ENCODE assay signal across 8 cellular contexts in genomic region chr10:23994459-23995046, GRCh38.
DNase-seq lines count a peak whose midpoint lies in the region; ATAC-seq and TF ChIP-seq lines count a peak whose summit lies in the region.
"Had no signal": no experiment of that assay in that cellular context is flagged by ENCODE, and none has a peak within 500 bp of the region (broad histone marks: within the 10 kb centered on the region; RNA-seq: fewer than 3 reads in every experiment).

No MANE protein-coding gene starts in this region.

- intact Hi-C loops in activated CD4-positive, alpha-beta memory T cell treated with anti-CD3 and anti-CD28 coated beads for 36 hours (cut with micrococcal nuclease): loop anchor here (1.0 kb wide), 3 partner anchors 203 to 525 kb away; no protein-coding TSS in a partner anchor
- intact Hi-C loops in head of caudate nucleus (cut with DNase I): loop anchor here (10.0 kb wide), 1 partner anchor 200 kb away; no protein-coding TSS in a partner anchor

- no peaks in the 10 kb centered on the region for H3K36me3 Mint-ChIP-seq in activated CD4-positive, alpha-beta memory T cell treated with anti-CD3 and anti-CD28 coated beads for 36 hours
- H3K36me3 Mint-ChIP-seq: stimulated activated effector memory CD8-positive, alpha-beta T cell treated with anti-CD3 and anti-CD28 coated beads, Interleukin-12 subunit alpha, Interleukin-12 subunit beta, amount 100 ng/mL, for 72 hours had no signal

- CTCF ChIA-PET in activated CD4-positive, alpha-beta memory T cell treated with anti-CD3 and anti-CD28 coated beads for 36 hours (lab: Charles Lee): interaction anchor here (0.6 to 3.3 kb wide), 16 partner anchors 9 to 725 kb away, joined by 3 to 22 read pairs (median 3); no protein-coding TSS in a partner anchor

- DNase-seq in EL (peak; percentile 38), LHCN-M2 (ENCODE audit: low read depth) (peak; percentile 13), head of caudate nucleus (peak in 40 of 42 donors; percentile 6 to 85 (median 60)), retinal pigment epithelial cell (ENCODE audit: low read depth) (no peak), cortex of kidney (lab: John Stamatoyannopoulos, UW) (no peak)
- DNase-seq in activated CD4-positive, alpha-beta memory T cell treated with anti-CD3 and anti-CD28 coated beads for 36 hours: peak; percentile 43

- H3K4me3 Mint-ChIP-seq in activated CD4-positive, alpha-beta memory T cell treated with anti-CD3 and anti-CD28 coated beads for 36 hours: no peak overlapping the region
- H3K4me3 Mint-ChIP-seq: stimulated activated effector memory CD8-positive, alpha-beta T cell treated with anti-CD3 and anti-CD28 coated beads, Interleukin-12 subunit alpha, Interleukin-12 subunit beta, amount 100 ng/mL, for 72 hours had no signal

- no peak overlapping the region for H3K4me3 ChIP-seq in retinal pigment epithelial cell (ENCODE audit: low read length)

- peak; percentile 95 for TF ChIP-seq CTCF in retinal pigment epithelial cell (conservative IDR thresholded peaks at IDR 0.05; ENCODE audit: low read depth, low read length)

- no peak overlapping the region for H3K27ac Mint-ChIP-seq in activated CD4-positive, alpha-beta memory T cell treated with anti-CD3 and anti-CD28 coated beads for 36 hours
- H3K27ac Mint-ChIP-seq: stimulated activated effector memory CD8-positive, alpha-beta T cell treated with anti-CD3 and anti-CD28 coated beads, Interleukin-12 subunit alpha, Interleukin-12 subunit beta, amount 100 ng/mL, for 72 hours had no signal

- POLR2A ChIA-PET in activated CD4-positive, alpha-beta memory T cell treated with anti-CD3 and anti-CD28 coated beads for 36 hours (lab: Charles Lee): no interaction called here

- ATAC-seq in GM19395 (IDR thresholded peaks at IDR 0.05; ENCODE audit: unreplicated experiment): peak; percentile 90
- ATAC-seq: stimulated activated effector memory CD8-positive, alpha-beta T cell treated with anti-CD3 and anti-CD28 coated beads, Interleukin-12 subunit alpha, Interleukin-12 subunit beta, amount 100 ng/mL, for 72 hours had no signal

- peaks cover 4% of the 10 kb centered on the region for H3K27me3 Mint-ChIP-seq in activated CD4-positive, alpha-beta memory T cell treated with anti-CD3 and anti-CD28 coated beads for 36 hours

- no peaks in the 10 kb centered on the region for H3K9me3 Mint-ChIP-seq in activated CD4-positive, alpha-beta memory T cell treated with anti-CD3 and anti-CD28 coated beads for 36 hours

- no peaks in the 10 kb centered on the region for H3K4me1 Mint-ChIP-seq in activated CD4-positive, alpha-beta memory T cell treated with anti-CD3 and anti-CD28 coated beads for 36 hours (ENCODE audit: low read depth)
- H3K4me1 Mint-ChIP-seq: stimulated activated effector memory CD8-positive, alpha-beta T cell treated with anti-CD3 and anti-CD28 coated beads, Interleukin-12 subunit alpha, Interleukin-12 subunit beta, amount 100 ng/mL, for 72 hours had no signal

Comparison
In these comparisons a context has a peak if more than half of its experiments do, and no peak if none do; other contexts are left out.
1. DNase-seq: peak in EL (single experiment), LHCN-M2 (single experiment), activated CD4-positive, alpha-beta memory T cell treated with anti-CD3 and anti-CD28 coated beads for 36 hours (single experiment) and head of caudate nucleus (40 of 42); none in retinal pigment epithelial cell (single experiment) and cortex of kidney (single experiment).